28 cellular contexts compared by ENCODE assay signal in the genomic region with DNA sequence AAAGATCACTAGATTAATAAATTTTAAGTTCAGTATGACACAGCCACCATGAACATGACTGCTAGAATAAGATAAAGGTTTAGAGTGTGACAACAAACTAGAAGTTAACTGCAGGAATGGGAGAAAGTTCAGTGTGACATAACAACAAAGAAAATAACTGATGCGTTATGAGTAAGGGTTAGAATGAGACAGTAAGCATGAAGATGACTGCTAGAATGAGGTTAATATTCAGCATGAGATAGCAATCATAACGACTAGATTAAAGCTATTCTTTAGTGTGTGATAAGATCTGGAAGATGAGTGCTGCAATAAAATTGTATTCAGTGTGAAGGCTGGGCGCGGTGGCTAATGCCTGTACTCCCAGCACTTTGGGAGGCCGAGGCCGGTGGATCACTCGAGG.
"Had no signal": no experiment of that assay in that cellular context is flagged by ENCODE, and none has a peak within 500 bp of the region (broad histone marks: within the 10 kb centered on the region; RNA-seq: fewer than 3 reads in every experiment).

No MANE protein-coding gene starts in this region.

- H3K27ac Mint-ChIP-seq: dendritic cell treated with granulocyte-macrophage colony-stimulating factor and Interleukin-4, amounts not matched to agents 40 ng/mL and 50 ng/mL, for 4 days; effector memory CD8-positive, alpha-beta T cell; endodermal cell; mesothelial cell of epicardium; naive B cell; naive thymus-derived CD8-positive, alpha-beta T cell had no signal

- H3K4me3 ChIP-seq: esophagus squamous epithelium, gastrocnemius medialis, heart right ventricle, left lung, lower lobe of right lung, mucosa of descending colon had no signal

- H3K36me3 ChIP-seq: esophagus squamous epithelium, gastrocnemius medialis, heart right ventricle, left lung, lower lobe of right lung had no signal

- H3K4me3 Mint-ChIP-seq: dendritic cell treated with granulocyte-macrophage colony-stimulating factor and Interleukin-4, amounts not matched to agents 40 ng/mL and 50 ng/mL, for 4 days; effector memory CD8-positive, alpha-beta T cell; endodermal cell; mesothelial cell of epicardium; naive B cell; naive thymus-derived CD8-positive, alpha-beta T cell had no signal

- H3K9me3 Mint-ChIP-seq: effector memory CD8-positive, alpha-beta T cell had no signal

- H3K4me1 ChIP-seq: esophagus squamous epithelium, gastrocnemius medialis, heart right ventricle, left lung, lower lobe of right lung had no signal

- H3K4me1 Mint-ChIP-seq: endodermal cell, mesothelial cell of epicardium, naive B cell had no signal

- H3K27ac ChIP-seq: epithelial cell of prostate, esophagus squamous epithelium, gastrocnemius medialis, heart right ventricle, left lung, lower lobe of right lung had no signal

- FAIRE-seq: endometrium, islet of Langerhans, keratinocyte had no signal

- H3K27me3 ChIP-seq: esophagus squamous epithelium, gastrocnemius medialis, heart right ventricle, left lung had no signal

- DNase-seq: cortex of kidney; effector CD8-positive, alpha-beta T cell; effector memory CD8-positive, alpha-beta T cell; endodermal cell; erythroblast; esophagus squamous epithelium; foreskin fibroblast; foreskin melanocyte; gastrocnemius medialis; glutamatergic neuron; head of caudate nucleus; heart right ventricle; hippocampal formation; left cardiac atrium; left lung; left ventricle myocardium superior; lower lobe of right lung; mesenchymal stem cell; mucosa of descending colon; naive B cell; naive thymus-derived CD8-positive, alpha-beta T cell had no signal

- ATAC-seq: effector memory CD8-positive, alpha-beta T cell; esophagus mucosa; gastrocnemius medialis; heart right ventricle; left cardiac atrium; left lung; left ventricle myocardium superior; lower lobe of right lung; mucosa of descending colon; naive thymus-derived CD8-positive, alpha-beta T cell had no signal

- H3K9me3 ChIP-seq: esophagus squamous epithelium, gastrocnemius medialis, left lung, lower lobe of right lung, mucosa of descending colon had no signal

- H3K27me3 Mint-ChIP-seq: dendritic cell treated with granulocyte-macrophage colony-stimulating factor and Interleukin-4, amounts not matched to agents 40 ng/mL and 50 ng/mL, for 4 days; effector memory CD8-positive, alpha-beta T cell; naive thymus-derived CD8-positive, alpha-beta T cell had no signal
